In the genomic region with DNA sequence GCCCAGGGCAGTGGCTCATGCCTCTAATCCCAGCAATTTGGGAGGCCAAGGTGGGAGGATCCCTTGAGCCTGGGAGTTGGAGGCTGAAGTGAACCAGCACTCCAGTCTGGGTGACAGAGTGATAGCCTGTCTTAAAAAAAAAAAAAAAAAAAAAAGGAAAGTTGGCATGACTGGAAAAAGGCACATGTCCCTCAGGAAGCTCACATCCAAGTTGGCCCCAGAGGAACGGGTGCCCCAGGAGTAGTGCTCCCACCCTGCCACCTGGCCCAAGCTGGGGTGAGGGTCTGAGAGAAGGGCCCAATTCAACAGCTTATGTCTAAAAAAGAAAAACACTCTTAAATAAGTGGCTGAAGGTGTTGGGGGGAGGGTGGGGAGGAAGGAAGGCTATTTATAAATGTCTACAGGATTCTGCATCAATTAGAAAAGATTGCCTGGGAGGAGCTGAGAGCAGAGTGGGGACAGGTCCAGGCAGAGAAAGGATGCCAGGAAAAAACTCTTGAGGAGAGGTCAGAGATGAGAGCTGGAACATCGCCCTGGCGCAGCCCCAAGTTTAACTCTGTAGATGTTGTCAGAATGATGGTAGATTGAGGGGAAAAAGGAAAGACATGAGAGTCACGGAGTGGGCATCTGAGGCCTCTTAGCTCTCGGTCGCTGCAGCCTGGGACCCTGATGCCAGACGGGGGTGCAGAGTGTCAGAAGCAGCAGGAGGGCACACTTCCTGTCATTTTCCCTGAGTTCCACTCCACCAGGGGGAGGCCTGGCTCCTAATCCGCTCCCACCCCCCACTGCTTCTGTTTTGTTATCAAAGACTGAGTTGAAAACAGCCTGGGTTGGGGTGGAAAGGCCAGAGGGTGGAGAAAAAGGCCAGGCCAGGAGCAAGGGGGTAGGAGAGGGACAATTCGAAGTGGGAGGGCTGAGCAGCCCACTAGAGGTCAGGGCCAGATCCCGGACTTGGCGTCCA, we compare ENCODE assay signal across 9 cellular contexts. TPM values are rescaled to one million over a fixed set of nuclear protein-coding genes. Genes with fewer than 3 reads are reported as not detected.
A peak's percentile ranks its signal among the peaks of the same experiment; 100 is the strongest.
DNase-seq lines count a peak whose midpoint lies in the region; ATAC-seq, FAIRE-seq and TF ChIP-seq lines count a peak whose summit lies in the region.
"Had no signal": no experiment of that assay in that cellular context is flagged by ENCODE, and none has a peak within 500 bp of the region (broad histone marks: within the 10 kb centered on the region; RNA-seq: fewer than 3 reads in every experiment).

No MANE protein-coding gene starts in this region.

- H3K27me3 Mint-ChIP-seq in HFFc6 (ENCODE audit: insufficient read depth) (peaks cover 10% of the 10 kb centered on the region), astrocyte (ENCODE audit: low read depth, unreplicated experiment) (no peaks in the 10 kb centered on the region)

- ATAC-seq in right cardiac atrium (peak; percentile 60 to 69), GM19351 (IDR thresholded peaks at IDR 0.05; ENCODE audit: unreplicated experiment) (no peak)

- WGBS in right cardiac atrium: 17% methylated on average over 11 of the region's 11 CpGs
- WGBS in sigmoid colon, 2 donors: 75 to 84% methylated on average over 11 of the region's 11 CpGs

- TF ChIP-seq EP300 in sigmoid colon (IDR thresholded peaks at IDR 0.05): no peak

- H3K4me3 Mint-ChIP-seq in HFFc6: peak overlapping the region; percentile 52
- peak overlapping the region; percentile 69 for H3K4me3 Mint-ChIP-seq in astrocyte (ENCODE audit: unreplicated experiment)

- TF ChIP-seq CTCF in HFFc6 (IDR thresholded peaks at IDR 0.05) (peak; percentile 53), astrocyte (IDR thresholded peaks at IDR 0.05; ENCODE audit: insufficient read depth, low read depth, low read length) (no peak), sigmoid colon (IDR thresholded peaks at IDR 0.05) (no peak)

- DNase-seq in HFFc6: no peak
- peak; percentile 49 for DNase-seq in astrocyte (ENCODE audit: low read depth)
- DNase-seq in right cardiac atrium: peak; percentile 90 to 95 (median 93)
- DNase-seq in sigmoid colon: peak; percentile 95
- DNase-seq in glomerular visceral epithelial cell (ENCODE audit: extremely low spot score): no peak
- no peak for DNase-seq in frontal cortex (ENCODE audit: low spot score in 2 of 2)
- DNase-seq in GDM1 (lab: John Stamatoyannopoulos, UW): no peak

- H3K36me3 Mint-ChIP-seq in HFFc6 (ENCODE audit: low read depth) (peaks cover 30% of the 10 kb centered on the region), astrocyte (ENCODE audit: low read depth, unreplicated experiment) (peaks cover 57% of the 10 kb centered on the region)

- H4K20me1 ChIP-seq in astrocyte (ENCODE audit: insufficient read depth, low read length): peaks cover 5% of the 10 kb centered on the region

- peak overlapping the region; percentile 53 for H3K4me2 ChIP-seq in astrocyte (ENCODE audit: low read length)

- no peak for TF ChIP-seq POLR2A in sigmoid colon (IDR thresholded peaks at IDR 0.05)

- no peaks in the 10 kb centered on the region for H3K9me3 ChIP-seq in astrocyte (ENCODE audit: insufficient read depth, low read depth, low read length)
- no peaks in the 10 kb centered on the region for H3K9me3 ChIP-seq in right cardiac atrium (ENCODE audit: control insufficient read depth, low read length)
- H3K9me3 ChIP-seq in sigmoid colon: no peaks in the 10 kb centered on the region

- peak overlapping the region; percentile 26 for H3K9ac ChIP-seq in astrocyte (ENCODE audit: low read length)

- intact Hi-C loops in right cardiac atrium (cut with DNase I): loop anchor here in 1 of 4 donors (2.0 kb wide), 1 partner anchor 27 kb away; no protein-coding TSS in a partner anchor
- intact Hi-C loops in sigmoid colon (cut with DNase I): no loop called here

- no peak for FAIRE-seq in astrocyte (lab: Jason Lieb, UNC)
- FAIRE-seq in frontal cortex (lab: Jason Lieb, UNC): no peak

- H3K4me1 Mint-ChIP-seq in HFFc6 (ENCODE audit: low read depth) (peaks cover 55% of the 10 kb centered on the region), astrocyte (ENCODE audit: low read depth, unreplicated experiment) (peaks cover 32% of the 10 kb centered on the region)

- H3K79me2 ChIP-seq in astrocyte (ENCODE audit: insufficient read depth, low read length): peaks cover 9% of the 10 kb centered on the region

- H2AFZ ChIP-seq in astrocyte (ENCODE audit: low read depth, low read length): no peak overlapping the region

- H3K4me1 ChIP-seq in astrocyte (ENCODE audit: insufficient read depth, low read length): peaks cover 42% of the 10 kb centered on the region
- peaks cover 32% of the 10 kb centered on the region for H3K4me1 ChIP-seq in right cardiac atrium (ENCODE audit: control insufficient read depth, insufficient read depth, low read length)
- H3K4me1 ChIP-seq in sigmoid colon: peaks cover 0 to 59% (median 48%) of the 10 kb centered on the region in 4 donors

- no peak overlapping the region for H3K4me3 ChIP-seq in astrocyte (ENCODE audit: insufficient read depth, low read depth, low read length)
- H3K4me3 ChIP-seq in right cardiac atrium (ENCODE audit: low read length): no peak overlapping the region
- H3K4me3 ChIP-seq in sigmoid colon: no peak overlapping the region

- H3K9me3 Mint-ChIP-seq in HFFc6 (no peaks in the 10 kb centered on the region), astrocyte (ENCODE audit: unreplicated experiment) (no peaks in the 10 kb centered on the region)

- H3K27ac Mint-ChIP-seq in HFFc6: peak overlapping the region; percentile 76
- no peak overlapping the region for H3K27ac Mint-ChIP-seq in astrocyte (ENCODE audit: unreplicated experiment)

- H3K27ac ChIP-seq in astrocyte (ENCODE audit: low read depth, low read length): no peak overlapping the region
- H3K27ac ChIP-seq in right cardiac atrium (ENCODE audit: low read length): peak overlapping the region; percentile 92
- H3K27ac ChIP-seq in sigmoid colon: peak overlapping the region; percentile 62 to 83 (median 71)

- H3K36me3 ChIP-seq in astrocyte (ENCODE audit: insufficient read depth, low read length): peaks cover 33% of the 10 kb centered on the region
- H3K36me3 ChIP-seq in sigmoid colon: peaks cover 4 to 78% (median 24%) of the 10 kb centered on the region in 4 donors

- H3K27me3 ChIP-seq in astrocyte (ENCODE audit: insufficient read depth, low read length): no peaks in the 10 kb centered on the region
- no peaks in the 10 kb centered on the region for H3K27me3 ChIP-seq in right cardiac atrium (ENCODE audit: control insufficient read depth, insufficient read depth)
- no peaks in the 10 kb centered on the region for H3K27me3 ChIP-seq in sigmoid colon

RNA-seq across cellular contexts. Expression of a gene that starts 7.3 kb away (rescaled TPM):
- 10 to 100 TPM; 50.5 to 59.4 (median 54.9) TPM for total RNA-seq in HFFc6 (2021; fragmentation: NEBNext Ultra II Directional; extraction: Animal tissue kit (Norgen Biotek cat#: 25700))
- total RNA-seq in astrocyte (21.8 and 22.8 TPM in 2 replicates), right cardiac atrium (10 to 100 TPM; 40.8 to 59.6 (median 47.1) TPM), sigmoid colon (10 to 100 TPM; 31.9 to 41.4 (median 35.7) TPM), frontal cortex (22.4 TPM)
- polyA plus RNA-seq in right cardiac atrium (29.4 TPM), sigmoid colon (10 to 100 TPM; 20.1 to 33.4 (median 27.0) TPM)

RNA-seq across cellular contexts. Expression of a gene that starts 22.0 kb away (rescaled TPM):
- total RNA-seq in HFFc6 (2021; fragmentation: NEBNext Ultra II Directional; extraction: Animal tissue kit (Norgen Biotek cat#: 25700)): 10 to 100 TPM; 44.3 to 69.2 (median 58.9) TPM
- total RNA-seq in astrocyte (15.4 and 21.1 TPM in 2 replicates), right cardiac atrium (100 to 1,000 TPM; 104 to 145 (median 116) TPM), sigmoid colon (100 to 1,000 TPM; 109 to 117 (median 113) TPM), frontal cortex (11.4 TPM)
- polyA plus RNA-seq in right cardiac atrium (155 TPM), sigmoid colon (10 to 100 TPM; 12.5 to 60.1 (median 47.4) TPM)

RNA-seq across cellular contexts. Expression of a gene that starts 25.6 kb away (rescaled TPM):
- total RNA-seq in HFFc6 (2021; fragmentation: NEBNext Ultra II Directional; extraction: Animal tissue kit (Norgen Biotek cat#: 25700)): 100 to 1,000 TPM; 317 to 444 (median 430) TPM
- total RNA-seq in astrocyte (20.8 and 26.3 TPM in 2 replicates), right cardiac atrium (100 to 1,000 TPM in 3 of 4 donors, 10 to 100 TPM in 1; 49.7 to 178 (median 146) TPM), sigmoid colon (100 to 1,000 TPM; 127 to 444 (median 384) TPM), frontal cortex (9.0 TPM)
- polyA plus RNA-seq in right cardiac atrium (130 TPM), sigmoid colon (100 to 1,000 TPM in 1 of 3 donors, 10 to 100 TPM in 1, 1 to 10 TPM in 1; 3.0 to 133 (median 35.9) TPM)

RNA-seq across cellular contexts. Expression of a gene that starts 31.4 kb away (rescaled TPM):
- total RNA-seq in HFFc6 (2021; fragmentation: NEBNext Ultra II Directional; extraction: Animal tissue kit (Norgen Biotek cat#: 25700)): under 1 TPM; 0.12 to 0.34 (median 0.18) TPM
- not detected in 2 replicates for total RNA-seq in astrocyte
- total RNA-seq in right cardiac atrium: under 1 TPM in 2 of 4 donors, not detected in 2; 0.17 to 0.18 TPM
- 0.07 TPM for polyA plus RNA-seq in right cardiac atrium
- total RNA-seq in sigmoid colon: under 1 TPM in 2 of 4 donors, not detected in 2; 0.41 to 0.55 TPM
- under 1 TPM in 1 of 3 donors, not detected in 2; 0.09 TPM for polyA plus RNA-seq in sigmoid colon
- under 0.01 TPM for total RNA-seq in frontal cortex
- total RNA-seq: myocyte had no signal

Comparison
In these comparisons a context has a peak if more than half of its experiments do, and no peak if none do; other contexts are left out.
1. DNase-seq: peak in astrocyte (single experiment), right cardiac atrium (3 of 3) and sigmoid colon (single experiment); none in HFFc6 (single experiment), glomerular visceral epithelial cell (single experiment), frontal cortex (0 of 2) and GDM1 (single experiment).